Comparison of ENCODE assay signal across 8 cellular contexts in genomic region chrX:150502091-150502490, GRCh38.
"Had no signal": no experiment of that assay in that cellular context is flagged by ENCODE, and none has a peak within 500 bp of the region (broad histone marks: within the 10 kb centered on the region; RNA-seq: fewer than 3 reads in every experiment).

No MANE protein-coding gene starts in this region.

- H3K4me3 ChIP-seq: GM23338, K562 had no signal

- FAIRE-seq: H1, H54, K562 had no signal

- ATAC-seq: GM23338, K562 had no signal

- DNase-seq: H9, HCEC 1CT, IMR-90 had no signal

- H2AFZ ChIP-seq: GM23338 had no signal

- H3K27ac ChIP-seq: HL-60 had no signal

- H3K4me2 ChIP-seq: GM23338 had no signal
